17 cellular contexts compared by ENCODE assay signal in the genomic region with DNA sequence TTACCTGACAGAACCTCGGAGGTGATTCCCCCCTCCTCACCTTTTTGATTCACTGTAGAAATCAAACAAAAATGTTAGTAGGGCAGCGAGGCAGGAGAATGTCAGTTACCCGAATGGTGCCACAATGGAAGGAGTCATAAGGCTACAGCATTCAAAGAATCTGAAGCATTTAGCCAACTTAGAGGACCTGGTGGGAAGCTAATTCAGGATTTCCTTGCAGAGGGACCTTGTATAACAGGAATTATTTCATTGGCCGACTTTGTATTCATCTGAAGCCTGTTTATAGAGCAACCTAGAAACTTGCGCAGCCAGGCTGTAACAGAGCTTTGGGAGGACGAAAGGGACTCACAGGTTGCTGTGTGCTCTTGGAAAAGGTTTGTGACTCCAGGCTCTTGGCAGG.
"Had no signal": no experiment of that assay in that cellular context is flagged by ENCODE, and none has a peak within 500 bp of the region (broad histone marks: within the 10 kb centered on the region; RNA-seq: fewer than 3 reads in every experiment).

No MANE protein-coding gene starts in this region.

- H3K27me3 ChIP-seq: left lung, neutrophil, right atrium auricular region, tibial artery, uterus had no signal

- H3K4me3 ChIP-seq: left lung, right atrium auricular region, tibial artery, uterus had no signal

- H3K4me1 ChIP-seq: left lung, right atrium auricular region, uterus had no signal

- DNase-seq: activated CD4-positive, alpha-beta T cell treated with anti-CD3 and anti-CD28 coated beads for 1 hour; activated CD4-positive, alpha-beta T cell treated with anti-CD3 and anti-CD28 coated beads, Interleukin-2, amount 50 U/mL, for 48 hours; activated CD8-positive, alpha-beta memory T cell treated with anti-CD3 and anti-CD28 coated beads, Interleukin-2, amount 10 ng/mL, durations not matched to agents 7 days and 5 days; activated effector memory CD4-positive, alpha-beta T cell treated with anti-CD3 and anti-CD28 coated beads, Interleukin-2, amount 50 U/mL, for 16 hours; activated T-cell treated with anti-CD3 and anti-CD28 coated beads, Interleukin-2, amount 50 U/mL, for 24 hours; effector memory CD8-positive, alpha-beta T cell; erythroblast; hippocampal formation; left lung; naive B cell; small intestine; tibial artery; uterus had no signal

- FAIRE-seq: islet of Langerhans, small intestine had no signal

- H3K27ac ChIP-seq: left lung, neutrophil, right atrium auricular region, tibial artery, uterus had no signal

- H3K36me3 ChIP-seq: left lung, neutrophil, right atrium auricular region, tibial artery, uterus had no signal

- ATAC-seq: activated CD8-positive, alpha-beta memory T cell treated with anti-CD3 and anti-CD28 coated beads, Interleukin-2, amount 10 ng/mL, durations not matched to agents 7 days and 5 days; effector memory CD8-positive, alpha-beta T cell; left lung; stimulated activated memory B cell treated with anti-CD40 and anti-IgM and Interleukin-4, amounts not matched to agents 10 μg/mL and 1 μg/mL and 100 μg/mL, for 72 hours had no signal

- H3K9me3 ChIP-seq: left lung, neutrophil, right atrium auricular region, tibial artery had no signal
